ENCODE assay signal across 1 cellular context in genomic region chr6:136729832-136730231, GRCh38.
TF ChIP-seq lines count a peak whose summit lies in the region.

No MANE protein-coding gene starts in this region.

TF ChIP-seq in K562, 482 proteins besides CTCF, POLR2A, EP300 and RAD21 (continued from another document):
- TF ChIP-seq ZNF318 (IDR thresholded peaks at IDR 0.05; ENCODE audit: borderline replicate concordance in 1 of 2, low read depth in 1 of 2) (no peak), BCOR (IDR thresholded peaks at IDR 0.05) (peak; percentile 24; the same call in 1 of the 2 replicates), ATF3 (IDR thresholded peaks at IDR 0.05) (peak; percentile 59), ATF3 (CRISPR knock-in tag; conservative IDR thresholded peaks at IDR 0.05) (no peak), KLF6 (CRISPR knock-in tag; IDR thresholded peaks at IDR 0.05; ENCODE audit: borderline replicate concordance) (no peak), RBM25 (IDR thresholded peaks at IDR 0.05; ENCODE audit: low read depth, low read length, severe bottlenecking) (peak; percentile 35), CEBPB (tag; IDR thresholded peaks at IDR 0.05) (peak; percentile 81), CBX2 (IDR thresholded peaks at IDR 0.05; ENCODE audit: insufficient read depth, low read length, poor library complexity, severe bottlenecking) (no peak), PHB2 (IDR thresholded peaks at IDR 0.05; ENCODE audit: low read depth) (no peak)
TF ChIP-seq in K562: peak in this region for 5.
